3 cellular contexts compared by ENCODE assay signal in the genomic region with DNA sequence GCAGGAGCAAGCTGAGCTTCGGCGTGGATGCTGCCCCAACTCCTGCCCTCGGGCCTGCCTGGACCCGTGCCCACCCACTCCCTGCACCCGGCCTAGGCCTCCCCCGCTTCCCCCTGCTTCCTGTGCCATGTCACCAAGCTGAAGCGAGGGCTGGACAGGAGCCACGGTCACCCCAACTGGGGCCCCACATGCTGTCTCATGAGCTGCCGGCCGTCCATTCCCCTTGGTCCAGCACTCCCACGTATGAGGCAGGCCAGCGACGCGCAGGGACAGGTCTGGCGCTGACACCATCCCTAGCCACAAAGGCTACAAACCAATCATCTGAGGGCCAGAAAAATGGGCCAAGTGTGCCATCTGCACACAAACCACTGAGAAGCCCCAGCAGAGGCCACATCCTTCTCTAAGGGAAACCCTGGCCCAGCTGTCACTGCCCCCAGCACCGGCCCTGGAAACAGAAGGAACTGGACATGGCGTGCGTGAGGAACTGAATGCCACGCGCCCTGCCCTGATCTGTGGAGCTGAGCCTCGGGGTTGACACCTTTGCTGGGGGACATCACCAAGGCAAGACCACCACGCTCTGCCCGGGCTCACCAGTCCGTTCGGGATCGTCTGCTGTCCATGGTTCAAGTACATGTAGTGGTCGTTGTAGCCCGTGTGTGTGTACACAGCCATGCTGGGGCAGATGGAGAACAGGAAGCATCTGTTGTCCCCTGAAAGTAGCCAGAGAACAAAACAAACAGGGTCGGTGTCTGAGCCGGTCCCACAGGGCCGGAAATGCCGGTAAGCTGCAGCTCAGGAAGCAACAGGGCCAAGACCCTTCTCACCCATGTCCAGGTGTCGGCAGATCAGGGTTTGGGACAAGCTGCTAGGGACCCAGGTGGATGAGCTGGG.
TF ChIP-seq lines count a peak whose summit lies in the region.

No MANE protein-coding gene starts in this region.

TF ChIP-seq in SK-N-SH, 30 proteins besides CTCF, POLR2A, EP300 and RAD21 (continued from another document):
- TF ChIP-seq FOSL2 (IDR thresholded peaks at IDR 0.05; ENCODE audit: borderline replicate concordance, low read depth) = no peak
- TF ChIP-seq RFX5 (IDR thresholded peaks at IDR 0.05; ENCODE audit: low read length) = no peak
- TF ChIP-seq, protein P1, sequence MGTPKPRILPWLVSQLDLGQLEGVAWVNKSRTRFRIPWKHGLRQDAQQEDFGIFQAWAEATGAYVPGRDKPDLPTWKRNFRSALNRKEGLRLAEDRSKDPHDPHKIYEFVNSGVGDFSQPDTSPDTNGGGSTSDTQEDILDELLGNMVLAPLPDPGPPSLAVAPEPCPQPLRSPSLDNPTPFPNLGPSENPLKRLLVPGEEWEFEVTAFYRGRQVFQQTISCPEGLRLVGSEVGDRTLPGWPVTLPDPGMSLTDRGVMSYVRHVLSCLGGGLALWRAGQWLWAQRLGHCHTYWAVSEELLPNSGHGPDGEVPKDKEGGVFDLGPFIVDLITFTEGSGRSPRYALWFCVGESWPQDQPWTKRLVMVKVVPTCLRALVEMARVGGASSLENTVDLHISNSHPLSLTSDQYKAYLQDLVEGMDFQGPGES (IDR thresholded peaks at IDR 0.05; ENCODE audit: low read depth, low read length) = no peak
- TF ChIP-seq, protein P2, sequence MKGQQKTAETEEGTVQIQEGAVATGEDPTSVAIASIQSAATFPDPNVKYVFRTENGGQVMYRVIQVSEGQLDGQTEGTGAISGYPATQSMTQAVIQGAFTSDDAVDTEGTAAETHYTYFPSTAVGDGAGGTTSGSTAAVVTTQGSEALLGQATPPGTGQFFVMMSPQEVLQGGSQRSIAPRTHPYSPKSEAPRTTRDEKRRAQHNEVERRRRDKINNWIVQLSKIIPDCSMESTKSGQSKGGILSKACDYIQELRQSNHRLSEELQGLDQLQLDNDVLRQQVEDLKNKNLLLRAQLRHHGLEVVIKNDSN (IDR thresholded peaks at IDR 0.05; ENCODE audit: borderline replicate concordance, low read depth) = no peak
- no peak for TF ChIP-seq ELF1 (IDR thresholded peaks at IDR 0.05)
- TF ChIP-seq ZBTB33 (IDR thresholded peaks at IDR 0.05; ENCODE audit: borderline replicate concordance, low read depth) = no peak
- no peak for TF ChIP-seq YY1 (IDR thresholded peaks at IDR 0.05; ENCODE audit: low read depth)
- no peak for TF ChIP-seq POLR2AphosphoS5 (IDR thresholded peaks at IDR 0.05; ENCODE audit: low read depth, low read length)
- TF ChIP-seq MEF2A (IDR thresholded peaks at IDR 0.05; ENCODE audit: borderline replicate concordance, low read depth) = no peak
- no peak for TF ChIP-seq USF2 (IDR thresholded peaks at IDR 0.05; ENCODE audit: borderline replicate concordance, low read depth, low read length)
- no peak for TF ChIP-seq TCF12 (IDR thresholded peaks at IDR 0.05)
TF ChIP-seq in SK-N-SH: peak in this region for 0.

TF ChIP-seq in SK-N-SH treated with all-trans-retinoic acid at 6 μM for 48 hours, 23 proteins besides CTCF, POLR2A, EP300 and RAD21 (continued from another document):
- no peak for TF ChIP-seq ZFP30 (CRISPR knock-in tag; IDR thresholded peaks at IDR 0.05)
- no peak for TF ChIP-seq ARNTL (CRISPR knock-in tag; IDR thresholded peaks at IDR 0.05; ENCODE audit: borderline replicate concordance, low read depth)
- no peak for TF ChIP-seq ISL1 (CRISPR knock-in tag; IDR thresholded peaks at IDR 0.05)
- no peak for TF ChIP-seq TOX (CRISPR knock-in tag; IDR thresholded peaks at IDR 0.05; ENCODE audit: borderline replicate concordance)
- no peak for TF ChIP-seq ESRRG (CRISPR knock-in tag; IDR thresholded peaks at IDR 0.05)
- TF ChIP-seq TCF4 (CRISPR knock-in tag; IDR thresholded peaks at IDR 0.05; ENCODE audit: borderline replicate concordance) = no peak

TF ChIP-seq in endothelial cell of umbilical vein, 7 proteins besides CTCF, POLR2A, EP300 and RAD21 (continued from another document):
- TF ChIP-seq MYC (IDR thresholded peaks at IDR 0.05; ENCODE audit: low read depth, low read length) (no peak), EZH2 (IDR thresholded peaks at IDR 0.05; ENCODE audit: borderline replicate concordance, low read depth, low read length, severe bottlenecking) (no peak), JUN (IDR thresholded peaks at IDR 0.05; ENCODE audit: borderline replicate concordance, insufficient read depth, insufficient read length, low read depth) (no peak), FOS (IDR thresholded peaks at IDR 0.05; ENCODE audit: borderline replicate concordance, insufficient read depth, low read length) (no peak), GATA2 (IDR thresholded peaks at IDR 0.05; ENCODE audit: insufficient read depth, insufficient read length, low read depth, low read length) (no peak), MAX (IDR thresholded peaks at IDR 0.05; ENCODE audit: insufficient read depth, insufficient read length) (no peak)
